15 cellular contexts compared by ENCODE assay signal in genomic region chr19:53123400-53123799, GRCh38.
"Had no signal": no experiment of that assay in that cellular context is flagged by ENCODE, and none has a peak within 500 bp of the region (broad histone marks: within the 10 kb centered on the region; RNA-seq: fewer than 3 reads in every experiment).

No MANE protein-coding gene starts in this region.

- H3K4me1 ChIP-seq: sigmoid colon, suprapubic skin, tibial nerve had no signal

- H3K9me3 ChIP-seq: sigmoid colon had no signal

- H3K4me3 Mint-ChIP-seq: immature natural killer cell, neural crest cell had no signal

- H3K27ac ChIP-seq: sigmoid colon, skin epidermis, suprapubic skin, tibial nerve had no signal

- H3K27ac Mint-ChIP-seq: immature natural killer cell had no signal

- DNase-seq: caudate nucleus; effector memory CD4-positive, alpha-beta T cell; immature natural killer cell; left ventricle myocardium superior; mammary epithelial cell; naive thymus-derived CD8-positive, alpha-beta T cell; posterior cingulate gyrus; sigmoid colon; stimulated activated CD4-positive, alpha-beta T cell treated with anti-CD3 and anti-CD28 coated beads, Interleukin-12 subunit alpha, Interleukin-12 subunit beta, amount 100 ng/mL, for 4 hours; stimulated activated naive CD4-positive, alpha-beta T cell treated with Interleukin-2 at 50 U/mL for 16 hours had no signal

- H3K4me3 ChIP-seq: sigmoid colon, skin epidermis, suprapubic skin, tibial nerve had no signal

- ATAC-seq: esophagus mucosa; left ventricle myocardium superior; naive thymus-derived CD8-positive, alpha-beta T cell had no signal

- H3K27me3 ChIP-seq: sigmoid colon, suprapubic skin, tibial nerve had no signal

- H3K4me1 Mint-ChIP-seq: immature natural killer cell had no signal
